ENCODE assay signal across 8 cellular contexts in genomic region chr19:56403261-56403660, GRCh38. TPM values are rescaled to one million over a fixed set of nuclear protein-coding genes. Genes with fewer than 3 reads are reported as not detected.
DNase-seq lines count a peak whose midpoint lies in the region; ATAC-seq and TF ChIP-seq lines count a peak whose summit lies in the region.

No MANE protein-coding gene starts in this region.

- H3K36me3 Mint-ChIP-seq in activated CD4-positive, alpha-beta T cell treated with anti-CD3 and anti-CD28 coated beads for 36 hours (ENCODE audit: low read depth): peaks cover 73% of the 10 kb centered on the region
- H3K36me3 Mint-ChIP-seq in progenitor cell of endocrine pancreas (ENCODE audit: insufficient read depth): peaks cover 79% of the 10 kb centered on the region

- peak; percentile 46 for DNase-seq in activated CD4-positive, alpha-beta T cell treated with anti-CD3 and anti-CD28 coated beads for 36 hours
- DNase-seq in activated CD4-positive, alpha-beta T cell treated with anti-CD3 and anti-CD28 coated beads, Interleukin-2, amount 50 U/mL, for 1 hour: no peak
- DNase-seq in SJCRH30 (no peak), epithelial cell of prostate (ENCODE audit: low read depth, low spot score) (no peak), progenitor cell of endocrine pancreas (ENCODE audit: low spot score, unreplicated experiment) (no peak), UCSD-AML1 (lab: John Stamatoyannopoulos, UW; ENCODE audit: unreplicated experiment) (no peak)
- no peak for DNase-seq in effector CD8-positive, alpha-beta T cell (lab: John Stamatoyannopoulos, UW)

- H3K27me3 Mint-ChIP-seq in activated CD4-positive, alpha-beta T cell treated with anti-CD3 and anti-CD28 coated beads for 36 hours: no peaks in the 10 kb centered on the region
- H3K27me3 Mint-ChIP-seq in progenitor cell of endocrine pancreas: no peaks in the 10 kb centered on the region

- no peak overlapping the region for H3K27ac ChIP-seq in SJCRH30
- H3K27ac ChIP-seq in epithelial cell of prostate: peak overlapping the region; percentile 65

- POLR2A ChIA-PET in activated CD4-positive, alpha-beta T cell treated with anti-CD3 and anti-CD28 coated beads for 36 hours (lab: Charles Lee): no interaction called here

- H3K4me3 Mint-ChIP-seq in activated CD4-positive, alpha-beta T cell treated with anti-CD3 and anti-CD28 coated beads for 36 hours: peak overlapping the region; percentile 80
- peak overlapping the region; percentile 90 for H3K4me3 Mint-ChIP-seq in progenitor cell of endocrine pancreas (ENCODE audit: low read depth)

- no peaks in the 10 kb centered on the region for H3K9me3 ChIP-seq in SJCRH30 (replicated peaks)

- peak overlapping the region; percentile 97 for H3K4me3 ChIP-seq in SJCRH30

- H3K27ac Mint-ChIP-seq in activated CD4-positive, alpha-beta T cell treated with anti-CD3 and anti-CD28 coated beads for 36 hours: peak overlapping the region; percentile 80
- H3K27ac Mint-ChIP-seq in progenitor cell of endocrine pancreas: peak overlapping the region; percentile 99

- peak; percentile 13 for ATAC-seq in activated CD4-positive, alpha-beta T cell treated with anti-CD3 and anti-CD28 coated beads for 36 hours
- ATAC-seq in HG03521 (IDR thresholded peaks at IDR 0.05; ENCODE audit: unreplicated experiment): no peak

- H3K4me1 Mint-ChIP-seq in activated CD4-positive, alpha-beta T cell treated with anti-CD3 and anti-CD28 coated beads for 36 hours: peaks cover 32% of the 10 kb centered on the region
- peaks cover 17% of the 10 kb centered on the region for H3K4me1 Mint-ChIP-seq in progenitor cell of endocrine pancreas (ENCODE audit: low read depth)

- intact Hi-C loops in activated CD4-positive, alpha-beta T cell treated with anti-CD3 and anti-CD28 coated beads for 36 hours (cut with DNase I, micrococcal nuclease): loop anchor here (1.0 to 5.0 kb wide), 5 partner anchors 10 to 1694 kb away; partner anchors contain the start of genes ZNF582 (in 1 of the 2), ZNF667 (in 1 of the 2), ZSCAN18 (in 1 of the 2) and ZSCAN5A (in 1 of the 2)

- H3K27me3 ChIP-seq in SJCRH30: no peaks in the 10 kb centered on the region

- CTCF ChIA-PET in activated CD4-positive, alpha-beta T cell treated with anti-CD3 and anti-CD28 coated beads for 36 hours (lab: Charles Lee): no interaction called here

- no peak for TF ChIP-seq CTCF in progenitor cell of endocrine pancreas (IDR thresholded peaks at IDR 0.05; ENCODE audit: unreplicated experiment)

- H3K4me1 ChIP-seq in SJCRH30: no peaks in the 10 kb centered on the region

- peaks cover 56% of the 10 kb centered on the region for H3K9me3 Mint-ChIP-seq in activated CD4-positive, alpha-beta T cell treated with anti-CD3 and anti-CD28 coated beads for 36 hours (ENCODE audit: low read depth)
- H3K9me3 Mint-ChIP-seq in progenitor cell of endocrine pancreas (ENCODE audit: low read depth): peaks cover 65% of the 10 kb centered on the region

- H3K36me3 ChIP-seq in SJCRH30: peaks cover 11% of the 10 kb centered on the region; the same call in 1 of the 2 replicates

RNA-seq across cellular contexts. Expression of gene ZNF583, which starts 0.9 kb away (rescaled TPM):
- total RNA-seq in activated CD4-positive, alpha-beta T cell treated with anti-CD3 and anti-CD28 coated beads for 36 hours: 1 to 10 TPM; 2.1 to 3.0 TPM
- total RNA-seq in SJCRH30 (2014; rRNA removed; shearing (Covaris generic)): 4.0 and 6.4 TPM in 2 replicates
- 10.1 and 11.3 TPM in 2 replicates for total RNA-seq in progenitor cell of endocrine pancreas

RNA-seq across cellular contexts. Expression of gene ZNF582, which starts 9.9 kb away (rescaled TPM):
- total RNA-seq in activated CD4-positive, alpha-beta T cell treated with anti-CD3 and anti-CD28 coated beads for 36 hours: 1 to 10 TPM in 1 of 2 experiments, under 1 TPM in 1; 0.98 to 1.8 TPM
- 2.5 and 3.3 TPM in 2 replicates for total RNA-seq in SJCRH30 (2014; rRNA removed; shearing (Covaris generic))
- total RNA-seq in progenitor cell of endocrine pancreas: 6.6 and 8.0 TPM in 2 replicates
